12 cellular contexts compared by ENCODE assay signal in the genomic region with DNA sequence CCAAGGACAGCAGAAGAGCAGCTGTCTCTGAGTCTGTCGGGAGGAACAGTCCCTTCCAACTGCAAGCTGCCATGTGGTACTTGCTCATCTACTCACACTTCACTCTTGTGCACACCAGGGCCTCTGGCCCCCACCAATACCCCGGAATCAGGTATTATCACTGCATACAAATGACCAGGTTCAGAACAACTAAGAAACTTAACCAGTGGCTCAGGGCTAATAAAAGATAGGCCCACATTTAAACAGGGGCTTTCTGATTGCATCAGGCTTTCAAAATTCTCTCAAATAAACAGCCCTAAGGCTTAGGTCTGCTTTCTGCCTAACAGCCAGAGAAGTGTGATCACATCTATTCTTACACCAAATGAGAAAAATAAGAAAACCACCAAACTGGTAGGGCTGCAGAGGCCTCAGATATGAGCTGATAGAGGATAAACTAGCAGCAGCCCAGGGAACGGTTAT. TPM values are rescaled to one million over a fixed set of nuclear protein-coding genes. Genes with fewer than 3 reads are reported as not detected.
DNase-seq lines count a peak whose midpoint lies in the region; ATAC-seq, FAIRE-seq and TF ChIP-seq lines count a peak whose summit lies in the region.
"Had no signal": no experiment of that assay in that cellular context is flagged by ENCODE, and none has a peak within 500 bp of the region (broad histone marks: within the 10 kb centered on the region; RNA-seq: fewer than 3 reads in every experiment).

No MANE protein-coding gene starts in this region.

- H3K79me2 ChIP-seq in mammary epithelial cell (ENCODE audit: insufficient read depth, low read length): peaks cover 97% of the 10 kb centered on the region

- intact Hi-C loops in breast epithelium (cut with DNase I; ENCODE audit: low total_unique reads): no loop called here
- intact Hi-C loops in mammary epithelial cell (cut with micrococcal nuclease): no loop called here
- intact Hi-C loops in Panc1 (cut with micrococcal nuclease; ENCODE audit: unreplicated experiment): no loop called here
- intact Hi-C loops in transverse colon (cut with DNase I; ENCODE audit: low total_unique reads): no loop called here

- no peak overlapping the region for H3K4me3 Mint-ChIP-seq in glutamatergic neuron (ENCODE audit: unreplicated experiment)

- BruUV-seq in mammary epithelial cell (replicated peaks; lab: Mats Ljungman, UMichigan) (no TSS peak), Panc1 (replicated peaks; lab: Mats Ljungman, UMichigan) (no TSS peak)

- no peaks in the 10 kb centered on the region for H3K27me3 ChIP-seq in breast epithelium
- no peaks in the 10 kb centered on the region for H3K27me3 ChIP-seq in mammary epithelial cell (ENCODE audit: insufficient read depth, low read length)
- no peaks in the 10 kb centered on the region for H3K27me3 ChIP-seq in Panc1 (ENCODE audit: control insufficient read depth, insufficient read depth, low read length)
- no peaks in the 10 kb centered on the region for H3K27me3 ChIP-seq in transverse colon
- H3K27me3 ChIP-seq in small intestine (ENCODE audit: control insufficient read depth in 2 of 2, insufficient read depth in 2 of 2, low read length in 2 of 2): no peaks in the 10 kb centered on the region
- H3K27me3 ChIP-seq: colonic mucosa had no signal

- dilution Hi-C loops in mammary epithelial cell (cut with HindIII; ENCODE audit: low sequenced_read_pairs): no loop called here

- H2AFZ ChIP-seq in mammary epithelial cell (ENCODE audit: low read depth, low read length): no peak overlapping the region

- TF ChIP-seq CTCF in breast epithelium (IDR thresholded peaks at IDR 0.05): no peak
- TF ChIP-seq CTCF in mammary epithelial cell (conservative IDR thresholded peaks at IDR 0.05 in 1 of 2, IDR thresholded peaks at IDR 0.05 in 1 of 2; ENCODE audit: extremely low read depth in 1 of 2, insufficient read depth in 1 of 2, low read depth in 1 of 2, low read length in 2 of 2): no peak
- TF ChIP-seq CTCF in Panc1 (IDR thresholded peaks at IDR 0.05): no peak
- no peak for TF ChIP-seq CTCF in glutamatergic neuron (IDR thresholded peaks at IDR 0.05; ENCODE audit: partially characterized antibody, unreplicated experiment)
- no peak for TF ChIP-seq CTCF in transverse colon (IDR thresholded peaks at IDR 0.05)

- no peak overlapping the region for H3K4me2 ChIP-seq in mammary epithelial cell (ENCODE audit: insufficient read depth, low read depth, low read length)

- H3K36me3 ChIP-seq in breast epithelium: no peaks in the 10 kb centered on the region
- no peaks in the 10 kb centered on the region for H3K36me3 ChIP-seq in mammary epithelial cell (ENCODE audit: insufficient read depth, low read length)
- H3K36me3 ChIP-seq in Panc1 (ENCODE audit: control insufficient read depth, insufficient read depth, low read length): no peaks in the 10 kb centered on the region
- no peaks in the 10 kb centered on the region for H3K36me3 ChIP-seq in transverse colon
- no peaks in the 10 kb centered on the region for H3K36me3 ChIP-seq in small intestine (ENCODE audit: control insufficient read depth in 2 of 2, insufficient read depth in 2 of 2, low read length in 2 of 2)
- H3K36me3 ChIP-seq: colonic mucosa had no signal

- peaks cover 42% of the 10 kb centered on the region for H3K4me1 Mint-ChIP-seq in glutamatergic neuron (ENCODE audit: low read depth, unreplicated experiment)

- FAIRE-seq in small intestine (lab: Jason Lieb, UNC): no peak
- FAIRE-seq: HepG2 had no signal

- no peaks in the 10 kb centered on the region for H3K36me3 Mint-ChIP-seq in glutamatergic neuron (ENCODE audit: unreplicated experiment)

- no peak for DNase-seq in breast epithelium (ENCODE audit: low spot score in 2 of 2)
- no peak for DNase-seq in mammary epithelial cell
- DNase-seq in Panc1 (ENCODE audit: low read depth, low spot score): no peak
- DNase-seq in glutamatergic neuron: no peak
- DNase-seq in transverse colon: peak; percentile 5
- no peak for DNase-seq in DMS 273 (lab: John Stamatoyannopoulos, UW; ENCODE audit: unreplicated experiment)
- no peak for DNase-seq in small intestine
- DNase-seq: C1 segment of cervical spinal cord, colonic mucosa, NCI-H226 had no signal

- H3K4me1 ChIP-seq in breast epithelium: peaks cover 15 to 40% of the 10 kb centered on the region in 2 donors
- H3K4me1 ChIP-seq in mammary epithelial cell (ENCODE audit: insufficient read depth, low read length): peaks cover 21% of the 10 kb centered on the region
- peaks cover 4% of the 10 kb centered on the region for H3K4me1 ChIP-seq in Panc1 (ENCODE audit: control insufficient read depth, insufficient read depth, low read length)
- H3K4me1 ChIP-seq in transverse colon: peaks cover 52 to 87% (median 61%) of the 10 kb centered on the region in 4 donors
- peaks cover 25 to 56% of the 10 kb centered on the region in 2 donors for H3K4me1 ChIP-seq in small intestine (ENCODE audit: control insufficient read depth in 2 of 2, insufficient read depth in 1 of 2, low read depth in 1 of 2, low read length in 1 of 2)

- ATAC-seq in Panc1 (no peak), HG02763 (IDR thresholded peaks at IDR 0.05; ENCODE audit: unreplicated experiment) (no peak)
- ATAC-seq: HepG2 had no signal

- peak overlapping the region; percentile 35 for H3K27ac Mint-ChIP-seq in glutamatergic neuron (ENCODE audit: unreplicated experiment)

- 85% methylated on average over 3 of the region's 3 CpGs for WGBS in mammary epithelial cell (ENCODE audit: low coverage, missing lambda C conversion rate)
- 59 to 83% methylated on average over 1 to 3 of the region's 3 CpGs for WGBS in transverse colon (ENCODE audit: low coverage in 1 of 2), 2 donors
- WGBS in small intestine, 3 donors: 41 to 46% (median 45%) methylated on average over 3 of the region's 3 CpGs

- no peaks in the 10 kb centered on the region for H3K9me3 ChIP-seq in breast epithelium
- no peaks in the 10 kb centered on the region for H3K9me3 ChIP-seq in mammary epithelial cell (replicated peaks; ENCODE audit: insufficient read depth, low read length)
- no peaks in the 10 kb centered on the region for H3K9me3 ChIP-seq in Panc1 (ENCODE audit: control insufficient read depth, insufficient read depth, low read depth, low read length)
- no peaks in the 10 kb centered on the region for H3K9me3 ChIP-seq in transverse colon
- H3K9me3 ChIP-seq in small intestine (ENCODE audit: control insufficient read depth, low read depth): no peaks in the 10 kb centered on the region
- H3K9me3 ChIP-seq: colonic mucosa had no signal

- H3K27ac ChIP-seq in breast epithelium (peak overlapping the region; percentile 26 to 86), mammary epithelial cell (ENCODE audit: insufficient read depth, low read depth, low read length) (no peak overlapping the region), Panc1 (ENCODE audit: low read length) (peak overlapping the region; percentile 29; the same call in 1 of the 2 replicates), transverse colon (peak overlapping the region in 2 of 4 donors; percentile 6 to 61), small intestine (ENCODE audit: low read depth in 1 of 2, low read length in 1 of 2) (peak overlapping the region in 1 of 2 donors; percentile 48)
- H3K27ac ChIP-seq: colonic mucosa had no signal

- CTCF ChIA-PET in mammary epithelial cell (lab: Charles Lee; ENCODE audit: low non-redundant PET): interaction anchor here (0.6 kb wide), 1 partner anchor 47 kb away, joined by 15 read pairs; no protein-coding TSS in a partner anchor
- CTCF ChIA-PET in Panc1 (lab: Charles Lee): no interaction called here

- H3K4me3 ChIP-seq in breast epithelium: no peak overlapping the region
- no peak overlapping the region for H3K4me3 ChIP-seq in mammary epithelial cell (replicated peaks in 1 of 3; ENCODE audit: insufficient read depth in 1 of 3, low read depth in 2 of 3, low read length in 3 of 3)
- no peak overlapping the region for H3K4me3 ChIP-seq in Panc1 (ENCODE audit: low read depth in 2 of 2, low read length in 2 of 2)
- no peak overlapping the region for H3K4me3 ChIP-seq in transverse colon
- H3K4me3 ChIP-seq in small intestine (ENCODE audit: low read depth in 1 of 2, low read length in 2 of 2): no peak overlapping the region
- H3K4me3 ChIP-seq: colonic mucosa had no signal

- no peak overlapping the region for H3K9ac ChIP-seq in mammary epithelial cell (ENCODE audit: insufficient read depth, low read length)

- peaks cover 6% of the 10 kb centered on the region for H4K20me1 ChIP-seq in mammary epithelial cell (ENCODE audit: insufficient read depth, low read length)

- peaks cover 4% of the 10 kb centered on the region for H3K27me3 Mint-ChIP-seq in glutamatergic neuron (ENCODE audit: unreplicated experiment)

- no peak for TF ChIP-seq EP300 in transverse colon (IDR thresholded peaks at IDR 0.05; ENCODE audit: low read depth)

- in situ Hi-C loops in mammary epithelial cell (cut with MboI; ENCODE audit: low sequenced_read_pairs in 2 of 2): no loop called here
- in situ Hi-C loops in Panc1 (cut with HindIII; ENCODE audit: low pct_unique_long_range_greater_than_20kb, low sequenced_read_pairs): no loop called here
- in situ Hi-C loops in transverse colon (cut with MboI; ENCODE audit: low pct_ligation_motif_present in 1 of 4, low pct_unique_long_range_greater_than_20kb in 1 of 4, low sequenced_read_pairs in 3 of 4): no loop called here

- POLR2A ChIA-PET in Panc1 (lab: Charles Lee): no interaction called here

- peaks cover 6% of the 10 kb centered on the region for H3K9me3 Mint-ChIP-seq in glutamatergic neuron (ENCODE audit: unreplicated experiment)

- no peak for TF ChIP-seq POLR2A in breast epithelium (IDR thresholded peaks at IDR 0.05)
- TF ChIP-seq POLR2A in transverse colon (IDR thresholded peaks at IDR 0.05): no peak

RNA-seq across cellular contexts. Expression of gene CCDC12, which starts 20.7 kb away (rescaled TPM):
- total RNA-seq in breast epithelium (10 to 100 TPM; 27.0 to 50.2 (median 43.9) TPM), mammary epithelial cell (10 to 100 TPM; 17.8 to 42.1 TPM), Panc1 (2021; ENCODE audit: unreplicated experiment) (35.5 TPM), glutamatergic neuron (ENCODE audit: unreplicated experiment) (41.4 TPM), transverse colon (10 to 100 TPM; 50.1 to 72.9 (median 53.0) TPM)
- polyA plus RNA-seq in mammary epithelial cell (31.4 TPM), small intestine (10 to 100 TPM; 73.3 to 84.5 (median 78.6) TPM)
- polyA minus RNA-seq in mammary epithelial cell: 19.6 TPM
- polyA plus RNA-seq in Panc1 (2012; ENCODE audit: insufficient read length): 54.3 TPM

RNA-seq across cellular contexts. Expression of gene NBEAL2, which starts 23.6 kb away (rescaled TPM):
- total RNA-seq in breast epithelium: 10 to 100 TPM; 16.8 to 58.3 (median 54.4) TPM
- total RNA-seq in mammary epithelial cell: 10 to 100 TPM; 21.3 to 42.3 TPM
- 24.6 TPM for polyA plus RNA-seq in mammary epithelial cell
- polyA minus RNA-seq in mammary epithelial cell: 63.5 TPM
- 38.8 TPM for total RNA-seq in Panc1 (2021; ENCODE audit: unreplicated experiment)
- polyA plus RNA-seq in Panc1 (2012; ENCODE audit: insufficient read length): 46.2 TPM
- 38.0 TPM for total RNA-seq in glutamatergic neuron (ENCODE audit: unreplicated experiment)
- total RNA-seq in transverse colon: 100 to 1,000 TPM in 2 of 4 donors, 10 to 100 TPM in 2; 81.1 to 163 (median 122) TPM
- polyA plus RNA-seq in small intestine: 10 to 100 TPM; 32.7 to 55.9 (median 50.5) TPM
